ENCODE assay signal across 30 cellular contexts in the genomic region with DNA sequence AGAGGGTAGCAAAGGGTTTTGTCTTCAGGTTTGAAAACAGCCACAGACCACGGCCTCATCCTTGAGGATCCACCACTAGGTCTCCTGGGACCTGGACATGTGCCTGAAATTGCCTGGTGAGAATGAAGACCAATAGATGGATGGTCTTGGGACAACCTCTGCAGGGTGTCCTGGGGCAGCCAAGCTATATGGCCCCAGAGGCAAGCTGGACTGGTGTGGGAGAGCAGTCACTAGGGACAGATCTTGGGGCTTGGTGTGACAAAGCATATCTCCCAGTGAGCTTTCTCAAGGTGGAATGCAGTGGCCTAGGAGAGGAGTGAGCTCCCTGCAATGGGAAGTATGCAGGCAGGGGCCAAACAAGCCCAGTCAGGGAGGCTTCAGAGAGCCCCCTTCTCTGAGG. TPM values are rescaled to one million over a fixed set of nuclear protein-coding genes. Genes with fewer than 3 reads are reported as not detected.
A peak's percentile ranks its signal among the peaks of the same experiment; 100 is the strongest.
DNase-seq lines count a peak whose midpoint lies in the region; ATAC-seq and TF ChIP-seq lines count a peak whose summit lies in the region.
"Had no signal": no experiment of that assay in that cellular context is flagged by ENCODE, and none has a peak within 500 bp of the region (broad histone marks: within the 10 kb centered on the region; RNA-seq: fewer than 3 reads in every experiment).

No MANE protein-coding gene starts in this region.

- no peak for DNase-seq in activated naive CD4-positive, alpha-beta T cell treated with anti-CD3 and anti-CD28 coated beads, Interleukin-2, amount 10 ng/mL, durations not matched to agents 7 days and 5 days
- no peak for DNase-seq in activated naive CD4-positive, alpha-beta T cell treated with anti-CD3 and anti-CD28 coated beads for 36 hours
- DNase-seq in Caco-2: no peak
- DNase-seq in upper lobe of right lung: peak; percentile 28
- DNase-seq: 8988T; ACHN; CD4-positive, alpha-beta memory T cell; COR-L47; DMS 273 treated with DMSO at 0.1 percent for 48 hours; DMS79; EL; GDM1; GOT3; HFFc6; KBM-7; NCI-H1417; NCI-H1694; NCI-H2029 treated with DMSO at 0.1 percent for 48 hours; NCI-H2227 treated with DMSO at 0.1 percent for 48 hours; NCI-H526 treated with DMSO at 0.1 percent for 48 hours; Peyer's patch; SHP77 treated with DMSO at 0.1 percent for 48 hours had no signal

- no peak overlapping the region for H3K4me3 Mint-ChIP-seq in activated naive CD4-positive, alpha-beta T cell treated with anti-CD3 and anti-CD28 coated beads, Interleukin-2, amount 10 ng/mL, durations not matched to agents 7 days and 5 days
- H3K4me3 Mint-ChIP-seq in activated naive CD4-positive, alpha-beta T cell treated with anti-CD3 and anti-CD28 coated beads for 36 hours: no peak overlapping the region
- no peak overlapping the region for H3K4me3 Mint-ChIP-seq in Caco-2 (ENCODE audit: unreplicated experiment)
- H3K4me3 Mint-ChIP-seq in dendritic cell treated with granulocyte-macrophage colony-stimulating factor and Interleukin-4, amounts not matched to agents 40 ng/mL and 50 ng/mL, for 4 days: no peak overlapping the region
- H3K4me3 Mint-ChIP-seq: CD4-positive, alpha-beta memory T cell; HFFc6 had no signal

- POLR2A ChIA-PET in Caco-2 (lab: Charles Lee): interaction anchor here (0.6 kb wide), 1 partner anchor 41 kb away, joined by 5 read pairs; no protein-coding TSS in a partner anchor

- no peak for ATAC-seq in upper lobe of right lung
- no peak for ATAC-seq in GM18867 (IDR thresholded peaks at IDR 0.05; ENCODE audit: unreplicated experiment)
- no peak for ATAC-seq in HG02759 (IDR thresholded peaks at IDR 0.05; ENCODE audit: unreplicated experiment)
- ATAC-seq: GM12878 had no signal

- H3K27ac Mint-ChIP-seq in activated naive CD4-positive, alpha-beta T cell treated with anti-CD3 and anti-CD28 coated beads, Interleukin-2, amount 10 ng/mL, durations not matched to agents 7 days and 5 days: peak overlapping the region; percentile 40
- H3K27ac Mint-ChIP-seq in activated naive CD4-positive, alpha-beta T cell treated with anti-CD3 and anti-CD28 coated beads for 36 hours: no peak overlapping the region
- peak overlapping the region; percentile 12 for H3K27ac Mint-ChIP-seq in Caco-2 (ENCODE audit: unreplicated experiment)
- H3K27ac Mint-ChIP-seq in dendritic cell treated with granulocyte-macrophage colony-stimulating factor and Interleukin-4, amounts not matched to agents 40 ng/mL and 50 ng/mL, for 4 days: peak overlapping the region; percentile 92
- H3K27ac Mint-ChIP-seq: CD4-positive, alpha-beta memory T cell; HFFc6 had no signal

- H3K9me3 ChIP-seq in Caco-2 (no peaks in the 10 kb centered on the region), upper lobe of right lung (no peaks in the 10 kb centered on the region)
- H3K9me3 ChIP-seq: HAP-1, Peyer's patch had no signal

- peaks cover 70% of the 10 kb centered on the region for H3K4me1 ChIP-seq in Caco-2
- peaks cover 22% of the 10 kb centered on the region for H3K4me1 ChIP-seq in upper lobe of right lung

- H3K4me3 ChIP-seq in Caco-2 (ENCODE audit: low read depth, low read length) (no peak overlapping the region), upper lobe of right lung (no peak overlapping the region)
- H3K4me3 ChIP-seq: GM12878, HAP-1, Peyer's patch had no signal

- peaks cover 47% of the 10 kb centered on the region for H3K27me3 Mint-ChIP-seq in activated naive CD4-positive, alpha-beta T cell treated with anti-CD3 and anti-CD28 coated beads, Interleukin-2, amount 10 ng/mL, durations not matched to agents 7 days and 5 days
- H3K27me3 Mint-ChIP-seq in activated naive CD4-positive, alpha-beta T cell treated with anti-CD3 and anti-CD28 coated beads for 36 hours (ENCODE audit: low read depth): no peaks in the 10 kb centered on the region
- H3K27me3 Mint-ChIP-seq in Caco-2 (ENCODE audit: insufficient read depth, unreplicated experiment): no peaks in the 10 kb centered on the region
- H3K27me3 Mint-ChIP-seq in dendritic cell treated with granulocyte-macrophage colony-stimulating factor and Interleukin-4, amounts not matched to agents 40 ng/mL and 50 ng/mL, for 4 days: no peaks in the 10 kb centered on the region

- BruUV-seq in Caco-2 (replicated peaks; lab: Mats Ljungman, UMichigan): no TSS peak

- no peaks in the 10 kb centered on the region for H3K27me3 ChIP-seq in Caco-2 (replicated peaks; ENCODE audit: control insufficient read depth, insufficient read depth, low read length)
- H3K27me3 ChIP-seq in upper lobe of right lung: no peaks in the 10 kb centered on the region
- H3K27me3 ChIP-seq: Peyer's patch had no signal

- intact Hi-C loops in activated naive CD4-positive, alpha-beta T cell treated with anti-CD3 and anti-CD28 coated beads for 36 hours (cut with micrococcal nuclease): loop anchor here (10.0 kb wide), 1 partner anchor 71 kb away; the partner anchor contains the start of gene P2RY2
- intact Hi-C loops in Caco-2 (cut with micrococcal nuclease; ENCODE audit: unreplicated experiment) (no loop called here), upper lobe of right lung (cut with DNase I) (no loop called here)
- intact Hi-C loops in dendritic cell treated with granulocyte-macrophage colony-stimulating factor and Interleukin-4, amounts not matched to agents 40 ng/mL and 50 ng/mL, for 4 days (cut with micrococcal nuclease): no loop called here

- no peaks in the 10 kb centered on the region for H3K36me3 Mint-ChIP-seq in activated naive CD4-positive, alpha-beta T cell treated with anti-CD3 and anti-CD28 coated beads, Interleukin-2, amount 10 ng/mL, durations not matched to agents 7 days and 5 days
- H3K36me3 Mint-ChIP-seq in activated naive CD4-positive, alpha-beta T cell treated with anti-CD3 and anti-CD28 coated beads for 36 hours (ENCODE audit: low read depth): no peaks in the 10 kb centered on the region
- peaks cover 53% of the 10 kb centered on the region for H3K36me3 Mint-ChIP-seq in Caco-2 (ENCODE audit: insufficient read depth, unreplicated experiment)
- H3K36me3 Mint-ChIP-seq in dendritic cell treated with granulocyte-macrophage colony-stimulating factor and Interleukin-4, amounts not matched to agents 40 ng/mL and 50 ng/mL, for 4 days (ENCODE audit: low read depth): peaks cover 72% of the 10 kb centered on the region
- H3K36me3 Mint-ChIP-seq: CD4-positive, alpha-beta memory T cell had no signal

- TF ChIP-seq CTCF in Caco-2 (IDR thresholded peaks at IDR 0.05; ENCODE audit: insufficient read depth in 1 of 2, low read depth in 1 of 2, low read length in 1 of 2, severe bottlenecking in 1 of 2, unreplicated experiment in 1 of 2): no peak
- no peak for TF ChIP-seq CTCF in upper lobe of right lung (IDR thresholded peaks at IDR 0.05)

- H3K27ac ChIP-seq in upper lobe of right lung: no peak overlapping the region
- H3K27ac ChIP-seq: Peyer's patch had no signal

- peaks cover 20% of the 10 kb centered on the region for H3K4me1 Mint-ChIP-seq in activated naive CD4-positive, alpha-beta T cell treated with anti-CD3 and anti-CD28 coated beads, Interleukin-2, amount 10 ng/mL, durations not matched to agents 7 days and 5 days
- H3K4me1 Mint-ChIP-seq in activated naive CD4-positive, alpha-beta T cell treated with anti-CD3 and anti-CD28 coated beads for 36 hours (ENCODE audit: low read depth): peaks cover 12% of the 10 kb centered on the region
- H3K4me1 Mint-ChIP-seq in Caco-2 (ENCODE audit: low read depth, unreplicated experiment): peaks cover 48% of the 10 kb centered on the region
- peaks cover 100% of the 10 kb centered on the region for H3K4me1 Mint-ChIP-seq in dendritic cell treated with granulocyte-macrophage colony-stimulating factor and Interleukin-4, amounts not matched to agents 40 ng/mL and 50 ng/mL, for 4 days (ENCODE audit: low read depth)

- no peaks in the 10 kb centered on the region for H3K9me3 Mint-ChIP-seq in activated naive CD4-positive, alpha-beta T cell treated with anti-CD3 and anti-CD28 coated beads, Interleukin-2, amount 10 ng/mL, durations not matched to agents 7 days and 5 days
- H3K9me3 Mint-ChIP-seq in activated naive CD4-positive, alpha-beta T cell treated with anti-CD3 and anti-CD28 coated beads for 36 hours: no peaks in the 10 kb centered on the region
- H3K9me3 Mint-ChIP-seq in Caco-2 (ENCODE audit: unreplicated experiment): no peaks in the 10 kb centered on the region
- no peaks in the 10 kb centered on the region for H3K9me3 Mint-ChIP-seq in dendritic cell treated with granulocyte-macrophage colony-stimulating factor and Interleukin-4, amounts not matched to agents 40 ng/mL and 50 ng/mL, for 4 days
- H3K9me3 Mint-ChIP-seq: HFFc6 had no signal

- CTCF ChIA-PET in activated naive CD4-positive, alpha-beta T cell treated with anti-CD3 and anti-CD28 coated beads, Interleukin-2, amount 10 ng/mL, durations not matched to agents 7 days and 5 days (lab: Charles Lee): interaction anchor here (0.6 to 1.6 kb wide), 3 partner anchors 9 to 178 kb away, joined by 3 to 5 read pairs (median 3); no protein-coding TSS in a partner anchor
- CTCF ChIA-PET in activated naive CD4-positive, alpha-beta T cell treated with anti-CD3 and anti-CD28 coated beads for 36 hours (lab: Charles Lee): interaction anchor here (11.5 kb wide), 1 partner anchor 51 kb away, joined by 83 read pairs; no protein-coding TSS in a partner anchor
- CTCF ChIA-PET in Caco-2 (lab: Charles Lee): interaction anchor here (1.8 kb wide), 1 partner anchor 33 kb away, joined by 4 read pairs; no protein-coding TSS in a partner anchor

- H3K36me3 ChIP-seq in Caco-2 (ENCODE audit: control insufficient read depth, insufficient read depth, low read length) (no peaks in the 10 kb centered on the region), upper lobe of right lung (no peaks in the 10 kb centered on the region)
- H3K36me3 ChIP-seq: HAP-1, Peyer's patch had no signal

RNA-seq across cellular contexts. Expression of gene P2RY6, which starts 13.6 kb away (rescaled TPM):
- not detected for total RNA-seq in activated naive CD4-positive, alpha-beta T cell treated with anti-CD3 and anti-CD28 coated beads for 36 hours
- total RNA-seq in Caco-2 (2022) (48.4 and 55.7 TPM in 2 replicates), upper lobe of right lung (3.2 TPM)
- total RNA-seq: MCF 10A, NCI-H460, OCI-LY7 had no signal

RNA-seq across cellular contexts. Expression of gene ARHGEF17, which starts 22.4 kb away (rescaled TPM):
- total RNA-seq in activated naive CD4-positive, alpha-beta T cell treated with anti-CD3 and anti-CD28 coated beads for 36 hours: under 1 TPM in 1 of 2 experiments, not detected in 1; 0.19 TPM
- total RNA-seq in Caco-2 (2022): 77.9 and 78.1 TPM in 2 replicates
- total RNA-seq in upper lobe of right lung: 74.5 TPM

Comparison
In these comparisons a context has a peak if more than half of its experiments do, and no peak if none do; other contexts are left out.
1. RNA of gene P2RY6, which starts 13.6 kb away (total RNA-seq): 48.4 to 55.7 TPM in Caco-2; 3.2 TPM in upper lobe of right lung (single experiment) and not detected in activated naive CD4-positive, alpha-beta T cell treated with anti-CD3 and anti-CD28 coated beads for 36 hours; every median in the first group is over 10 times any median in the second.
2. RNA of gene ARHGEF17, which starts 22.4 kb away (total RNA-seq): 77.9 to 78.1 TPM in Caco-2 and 74.5 TPM in upper lobe of right lung (single experiment); 0.19 TPM in activated naive CD4-positive, alpha-beta T cell treated with anti-CD3 and anti-CD28 coated beads for 36 hours; every median in the first group is over 10 times any median in the second.